Comparison of ENCODE assay signal across 20 cellular contexts in the genomic region with DNA sequence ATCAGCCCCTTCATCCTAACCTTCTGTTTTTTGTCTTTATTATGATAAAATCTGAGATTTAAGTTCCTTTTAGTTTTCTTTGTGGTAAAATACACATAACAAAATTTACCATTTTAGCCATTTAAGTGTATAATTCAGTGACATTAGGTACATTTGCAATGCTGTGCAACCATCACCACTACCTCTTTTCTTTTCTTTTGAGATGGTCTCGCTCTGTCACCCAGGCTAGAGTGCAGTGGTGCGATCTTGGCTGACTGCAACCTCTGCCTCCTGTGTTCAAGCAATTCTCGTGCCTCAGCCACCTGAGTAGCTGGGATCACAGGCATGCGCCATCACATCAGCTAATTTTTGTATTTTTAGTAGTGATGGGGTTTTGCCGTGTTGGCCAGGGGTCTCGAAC. TPM values are rescaled to one million over a fixed set of nuclear protein-coding genes. Genes with fewer than 3 reads are reported as not detected.
DNase-seq lines count a peak whose midpoint lies in the region; ATAC-seq, FAIRE-seq and TF ChIP-seq lines count a peak whose summit lies in the region.
"Had no signal": no experiment of that assay in that cellular context is flagged by ENCODE, and none has a peak within 500 bp of the region (broad histone marks: within the 10 kb centered on the region; RNA-seq: fewer than 3 reads in every experiment).

No MANE protein-coding gene starts in this region.

- H3K4me3 Mint-ChIP-seq in activated CD8-positive, alpha-beta T cell treated with anti-CD3 and anti-CD28 coated beads for 36 hours, result no peak overlapping the region
- H3K4me3 Mint-ChIP-seq in H9, result no peak overlapping the region
- H3K4me3 Mint-ChIP-seq: activated T-helper 17 cell treated with anti-CD3 and anti-CD28 coated beads, Interleukin-2, amount 50 U/mL, for 72 hours; CD8-positive, alpha-beta T cell had no signal

- H2BK20ac ChIP-seq in H9 (ENCODE audit: low read depth, low read length, poor library complexity, severe bottlenecking), result no peak overlapping the region

- H4K5ac ChIP-seq in mesendoderm (ENCODE audit: low read length), result no peak overlapping the region
- no peak overlapping the region for H4K5ac ChIP-seq in H9 (ENCODE audit: insufficient read length, low read depth, low read length)

- intact Hi-C loops in activated CD8-positive, alpha-beta T cell treated with anti-CD3 and anti-CD28 coated beads for 36 hours (cut with micrococcal nuclease), result no loop called here

- H3K4ac ChIP-seq in mesendoderm (ENCODE audit: low read depth, low read length) (no peak overlapping the region), H9 (ENCODE audit: low read depth, low read length) (no peak overlapping the region)

- DNase-seq in A549 (ENCODE audit: low read depth in 1 of 2, low spot score in 1 of 2) (no peak), mesendoderm (no peak), H9 (no peak)
- DNase-seq in activated CD8-positive, alpha-beta T cell treated with anti-CD3 and anti-CD28 coated beads for 36 hours, result no peak
- no peak for DNase-seq in effector CD8-positive, alpha-beta T cell (lab: John Stamatoyannopoulos, UW)
- DNase-seq: cortex of kidney, esophagus squamous epithelium, NCI-H510A treated with DMSO at 0.1 percent for 48 hours, uterus had no signal

- no peak overlapping the region for H3K14ac ChIP-seq in H9 (ENCODE audit: insufficient read depth, low read length)

- H3T11ph ChIP-seq in H9 (ENCODE audit: low read length), result no peak overlapping the region

- no peak for ATAC-seq in A549
- ATAC-seq in GM19463 (IDR thresholded peaks at IDR 0.05; ENCODE audit: unreplicated experiment), result no peak
- ATAC-seq in activated CD8-positive, alpha-beta T cell treated with anti-CD3 and anti-CD28 coated beads for 36 hours, result no peak
- ATAC-seq: gastrocnemius medialis had no signal

- H2BK15ac ChIP-seq in mesendoderm (replicated peaks; ENCODE audit: low read depth) (no peak overlapping the region), H9 (ENCODE audit: low read depth, low read length) (no peak overlapping the region)

- H3K23ac ChIP-seq in mesendoderm (ENCODE audit: low read length) (no peak overlapping the region), H9 (ENCODE audit: insufficient read length, low read depth, low read length) (no peak overlapping the region)

- H4K91ac ChIP-seq in H9 (ENCODE audit: insufficient read length, low read depth, low read length), result no peak overlapping the region

- H3K9ac ChIP-seq in SU-DHL-6 (ENCODE audit: low read length) (no peak overlapping the region), mesendoderm (ENCODE audit: low read length) (no peak overlapping the region), H9 (ENCODE audit: extremely low read depth, insufficient read length, low read length) (no peak overlapping the region)

- H3K18ac ChIP-seq in mesendoderm (ENCODE audit: low read length) (no peak overlapping the region), H9 (ENCODE audit: insufficient read length, low read depth, low read length) (no peak overlapping the region)

- no peaks in the 10 kb centered on the region for H4K20me1 ChIP-seq in SU-DHL-6 (ENCODE audit: low read depth, low read length)
- no peaks in the 10 kb centered on the region for H4K20me1 ChIP-seq in H9 (ENCODE audit: control insufficient read depth, insufficient read depth, insufficient read length)

- H3K36me3 ChIP-seq in HEK293 (ENCODE audit: control insufficient read depth in 2 of 2, insufficient read depth in 1 of 2, low read length in 2 of 2) (no peaks in the 10 kb centered on the region), SU-DHL-6 (ENCODE audit: low read length) (no peaks in the 10 kb centered on the region), mesendoderm (ENCODE audit: control insufficient read depth, insufficient read depth, low read length) (no peaks in the 10 kb centered on the region)
- H3K36me3 ChIP-seq: cardiac muscle cell, esophagus squamous epithelium, gastrocnemius medialis, thoracic aorta, uterus had no signal

- no peaks in the 10 kb centered on the region for H3K23me2 ChIP-seq in H9 (ENCODE audit: insufficient read length, low read depth, low read length, poor library complexity, severe bottlenecking)

- POLR2A ChIA-PET in A549 (lab: Yijun Ruan, JAX) (no interaction called here), HEK293 (lab: Yijun Ruan, JAX) (interaction anchor here (0.5 to 1.1 kb wide), 6 partner anchors 17 to 346 kb away, joined by 3 to 7 read pairs (median 4); a partner anchor contains a TSS)
- POLR2A ChIA-PET in activated CD8-positive, alpha-beta T cell treated with anti-CD3 and anti-CD28 coated beads for 36 hours (lab: Charles Lee), result interaction anchor here (0.6 to 0.7 kb wide), 2 partner anchors 36 to 70 kb away, joined by 3 to 4 read pairs; no protein-coding TSS in a partner anchor

- no peaks in the 10 kb centered on the region for H3K9me2 ChIP-seq in SU-DHL-6 (replicated peaks; ENCODE audit: insufficient read depth, low read length)

- no peaks in the 10 kb centered on the region for H3K27me3 ChIP-seq in SU-DHL-6 (ENCODE audit: low read length)
- H3K27me3 ChIP-seq in mesendoderm (ENCODE audit: insufficient read depth, low read length, poor library complexity), result no peaks in the 10 kb centered on the region
- H3K27me3 ChIP-seq in H9 (ENCODE audit: insufficient read depth, low read length), result no peaks in the 10 kb centered on the region
- H3K27me3 ChIP-seq: cardiac muscle cell, esophagus squamous epithelium, gastrocnemius medialis, hepatocyte, uterus had no signal

- H3K9me3 Mint-ChIP-seq in activated CD8-positive, alpha-beta T cell treated with anti-CD3 and anti-CD28 coated beads for 36 hours, result no peaks in the 10 kb centered on the region
- no peaks in the 10 kb centered on the region for H3K9me3 Mint-ChIP-seq in H9
- H3K9me3 Mint-ChIP-seq: activated naive CD4-positive, alpha-beta T cell treated with anti-CD3 and anti-CD28 coated beads, Interleukin-2, amount 50 U/mL, for 72 hours; activated T-helper 17 cell treated with anti-CD3 and anti-CD28 coated beads, Interleukin-2, amount 50 U/mL, for 72 hours; CD8-positive, alpha-beta T cell had no signal

- H4K8ac ChIP-seq in mesendoderm (ENCODE audit: low read depth, low read length) (no peak overlapping the region), H9 (replicated peaks; ENCODE audit: insufficient read length, low read depth, low read length) (no peak overlapping the region)

- no peak overlapping the region for H2BK5ac ChIP-seq in mesendoderm (ENCODE audit: low read length)
- H2BK5ac ChIP-seq in H9 (ENCODE audit: insufficient read length, low read length), result no peak overlapping the region

- CTCF ChIA-PET in A549 (lab: Yijun Ruan, JAX) (interaction anchor here (1.0 to 3.4 kb wide), 14 partner anchors 12 to 424 kb away, joined by 3 to 7 read pairs (median 4); a partner anchor contains a TSS), HEK293 (lab: Yijun Ruan, JAX) (interaction anchor here (0.5 to 3.2 kb wide), 32 partner anchors 9 to 703 kb away, joined by 3 to 34 read pairs (median 4); a partner anchor contains a TSS)
- CTCF ChIA-PET in activated CD8-positive, alpha-beta T cell treated with anti-CD3 and anti-CD28 coated beads for 36 hours (lab: Charles Lee), result interaction anchor here (0.5 to 1.9 kb wide), 31 partner anchors 12 to 387 kb away, joined by 3 to 8 read pairs (median 3); no protein-coding TSS in a partner anchor

- no peak overlapping the region for H2BK12ac ChIP-seq in H9 (ENCODE audit: insufficient read length, low read depth, low read length)

- 87% methylated on average over 6 of the region's 6 CpGs for WGBS in A549 (ENCODE audit: missing lambda C conversion rate)
- WGBS in mesendoderm (ENCODE audit: extremely low coverage, insufficient coverage, low lambda C conversion rate), result no CpG with 5 or more reads among the region's 6 CpGs
- no CpG with 5 or more reads among the region's 6 CpGs for WGBS in H9 (ENCODE audit: extremely low coverage, insufficient read length, low lambda C conversion rate)

- no peak overlapping the region for H2AK5ac ChIP-seq in mesendoderm (ENCODE audit: low read length)
- no peak overlapping the region for H2AK5ac ChIP-seq in H9 (ENCODE audit: insufficient read length, low read length)

- no peak for TF ChIP-seq POLR2A in A549 (IDR thresholded peaks at IDR 0.05; ENCODE audit: low read length)

- no peak for TF ChIP-seq EP300 in A549 (IDR thresholded peaks at IDR 0.05)

- H3K56ac ChIP-seq in mesendoderm (ENCODE audit: low read length), result peak overlapping the region; percentile 67
- H3K56ac ChIP-seq in H9 (ENCODE audit: insufficient read length, low read depth, low read length), result no peak overlapping the region

- H3F3A ChIP-seq in SU-DHL-6 (ENCODE audit: insufficient read depth), result peaks cover 6% of the 10 kb centered on the region; the same call in 1 of the 2 replicates

- H3K4me3 ChIP-seq in A549 (no peak overlapping the region), HEK293 (ENCODE audit: low read depth, low read length) (no peak overlapping the region), SU-DHL-6 (ENCODE audit: insufficient read depth, low read length, poor library complexity, severe bottlenecking) (no peak overlapping the region), mesendoderm (ENCODE audit: low read length) (no peak overlapping the region)
- H3K4me3 ChIP-seq: cardiac muscle cell, esophagus squamous epithelium, gastrocnemius medialis, hepatocyte, thoracic aorta, uterus had no signal

- no peak for TF ChIP-seq RAD21 in A549 (conservative IDR thresholded peaks at IDR 0.05 in 1 of 2, IDR thresholded peaks at IDR 0.05 in 1 of 2)

- peaks cover 9% of the 10 kb centered on the region for H3K4me1 Mint-ChIP-seq in activated CD8-positive, alpha-beta T cell treated with anti-CD3 and anti-CD28 coated beads for 36 hours (ENCODE audit: low read depth)
- H3K4me1 Mint-ChIP-seq in H9, result peaks cover 18 to 22% of the 10 kb centered on the region in 2 experiments

- H3K79me1 ChIP-seq in mesendoderm (ENCODE audit: low read length) (no peaks in the 10 kb centered on the region), H9 (ENCODE audit: insufficient read depth, low read depth, low read length, poor library complexity, severe bottlenecking) (no peaks in the 10 kb centered on the region)

- no peak for FAIRE-seq in A549 (lab: Jason Lieb, UNC)

- H3K9me3 ChIP-seq in A549 (no peaks in the 10 kb centered on the region), HEK293 (ENCODE audit: control insufficient read depth, insufficient read depth, low read depth, low read length) (no peaks in the 10 kb centered on the region), SU-DHL-6 (ENCODE audit: insufficient read depth, low read length) (no peaks in the 10 kb centered on the region), H9 (ENCODE audit: control insufficient read depth, low read depth, low read length) (no peaks in the 10 kb centered on the region)
- H3K9me3 ChIP-seq: esophagus squamous epithelium, gastrocnemius medialis, thoracic aorta, uterus had no signal

- H3K4me2 ChIP-seq in A549 (peak overlapping the region; percentile 27; the same call in 2 of the 3 replicates), SU-DHL-6 (ENCODE audit: low read depth, low read length, poor library complexity, severe bottlenecking) (peak overlapping the region; percentile 25), mesendoderm (ENCODE audit: low read length) (no peak overlapping the region), H9 (ENCODE audit: insufficient read depth, insufficient read length, low read length) (no peak overlapping the region)
- H3K4me2 ChIP-seq: hepatocyte had no signal

- peak overlapping the region; percentile 42 for H2AFZ ChIP-seq in SU-DHL-6 (ENCODE audit: low read depth, low read length, severe bottlenecking)
- H2AFZ ChIP-seq in H9 (ENCODE audit: low read length), result no peak overlapping the region
- H2AFZ ChIP-seq: hepatocyte had no signal

- no peak overlapping the region for H2BK120ac ChIP-seq in mesendoderm (ENCODE audit: low read depth, low read length)
- H2BK120ac ChIP-seq in H9 (ENCODE audit: low read depth, low read length, poor library complexity, severe bottlenecking), result no peak overlapping the region

- no peak overlapping the region for H3K27ac Mint-ChIP-seq in activated CD8-positive, alpha-beta T cell treated with anti-CD3 and anti-CD28 coated beads for 36 hours
- H3K27ac Mint-ChIP-seq in H9, result no peak overlapping the region
- H3K27ac Mint-ChIP-seq: activated T-helper 17 cell treated with anti-CD3 and anti-CD28 coated beads, Interleukin-2, amount 50 U/mL, for 72 hours; CD8-positive, alpha-beta T cell; progenitor cell of endocrine pancreas had no signal

- H3K4me1 ChIP-seq in A549 (0 out of 3 replicates have a peak, but pooled peaks cover 5% of the 10 kb centered on the region), HEK293 (ENCODE audit: control insufficient read depth, insufficient read depth, low read length) (peaks cover 1% of the 10 kb centered on the region; the same call in 1 of the 2 replicates), mesendoderm (ENCODE audit: control insufficient read depth, low read depth, low read length) (no peaks in the 10 kb centered on the region), H9 (ENCODE audit: insufficient read depth, low read length) (peaks cover 3% of the 10 kb centered on the region; the same call in 1 of the 2 replicates)
- H3K4me1 ChIP-seq: esophagus squamous epithelium, uterus had no signal

- H3K27me3 Mint-ChIP-seq in activated CD8-positive, alpha-beta T cell treated with anti-CD3 and anti-CD28 coated beads for 36 hours, result no peaks in the 10 kb centered on the region
- H3K27me3 Mint-ChIP-seq in H9 (ENCODE audit: low read depth), result no peaks in the 10 kb centered on the region
- H3K27me3 Mint-ChIP-seq: activated T-helper 17 cell treated with anti-CD3 and anti-CD28 coated beads, Interleukin-2, amount 50 U/mL, for 72 hours; progenitor cell of endocrine pancreas had no signal

- H3K27ac ChIP-seq in A549, result 0 out of 6 replicates have a peak overlapping the region, but pooled peaks of 1 of the 2 experiments have one; percentile 29
- H3K27ac ChIP-seq in HEK293 (ENCODE audit: extremely low read depth, low read depth, low read length), result no peak overlapping the region; the same call in 1 of the 2 replicates
- H3K27ac ChIP-seq in SU-DHL-6 (ENCODE audit: low read depth, low read length), result no peak overlapping the region
- no peak overlapping the region for H3K27ac ChIP-seq in mesendoderm (ENCODE audit: low read depth, low read length)
- no peak overlapping the region for H3K27ac ChIP-seq in H9 (ENCODE audit: insufficient read length, low read depth, low read length)
- H3K27ac ChIP-seq: cardiac muscle cell, esophagus squamous epithelium, gastrocnemius medialis, hepatocyte, thoracic aorta, uterus had no signal

- H3K36me3 Mint-ChIP-seq in activated CD8-positive, alpha-beta T cell treated with anti-CD3 and anti-CD28 coated beads for 36 hours (ENCODE audit: low read depth), result no peaks in the 10 kb centered on the region
- no peaks in the 10 kb centered on the region for H3K36me3 Mint-ChIP-seq in H9 (ENCODE audit: insufficient read depth in 1 of 3, low read depth in 3 of 3)
- H3K36me3 Mint-ChIP-seq: activated naive CD4-positive, alpha-beta T cell treated with anti-CD3 and anti-CD28 coated beads, Interleukin-2, amount 50 U/mL, for 72 hours; CD8-positive, alpha-beta T cell had no signal

- TF ChIP-seq CTCF in A549 (IDR thresholded peaks at IDR 0.05), result no peak
- no peak for TF ChIP-seq CTCF in HEK293 (tag by site-specific recombination; IDR thresholded peaks at IDR 0.05)
- TF ChIP-seq CTCF in SU-DHL-6 (IDR thresholded peaks at IDR 0.05; ENCODE audit: insufficient read depth, low read length, poor library complexity, severe bottlenecking), result no peak
- TF ChIP-seq CTCF in activated CD8-positive, alpha-beta T cell treated with anti-CD3 and anti-CD28 coated beads for 36 hours (IDR thresholded peaks at IDR 0.05), result no peak
- no peak for TF ChIP-seq CTCF in H9 (conservative IDR thresholded peaks at IDR 0.05)

- H3K79me2 ChIP-seq in SU-DHL-6 (ENCODE audit: insufficient read depth, low read length) (no peaks in the 10 kb centered on the region), mesendoderm (ENCODE audit: control insufficient read depth, insufficient read depth, low read length) (no peaks in the 10 kb centered on the region), H9 (ENCODE audit: insufficient read depth, low read length) (no peaks in the 10 kb centered on the region)
- H3K79me2 ChIP-seq: hepatocyte had no signal

RNA-seq across cellular contexts. Expression of a gene that starts 6.2 kb away (rescaled TPM):
- polyA plus RNA-seq in A549 (2011; rRNA removed) (527 and 551 TPM in 2 replicates), A549 (2017; fragmentation: RNase III; extraction: RNeasy Plus Mini Kit Qiagen cat#74134 plus additional on column Dnase treatment) (306 to 335 TPM (median 316 TPM) in 3 replicates)
- 261 and 300 TPM in 2 replicates for polyA plus RNA-seq in A549 (2012; cell fraction: cytosol; rRNA removed)
- polyA plus RNA-seq in A549 (2012; cell fraction: nucleus; rRNA removed), result 125 and 150 TPM in 2 replicates
- 84.0 and 108 TPM in 2 replicates for polyA minus RNA-seq in A549 (2011; rRNA and poly(A)+ RNA removed)
- 280 TPM for polyA plus RNA-seq in mesendoderm (2013, experiment 1 of 2)
- polyA plus RNA-seq in mesendoderm (2013, experiment 2 of 2), result 273 TPM
- total RNA-seq in activated CD8-positive, alpha-beta T cell treated with anti-CD3 and anti-CD28 coated beads for 36 hours, result 100 to 1,000 TPM; 106 to 113 TPM
- 217 and 224 TPM in 2 replicates for total RNA-seq in H9 (2021)

Comparison
In these comparisons a context has a peak if more than half of its experiments do, and no peak if none do; other contexts are left out.
1. H3K4me2 ChIP-seq: peak in A549 (single experiment) and SU-DHL-6 (single experiment); none in mesendoderm (single experiment) and H9 (single experiment).